In the genomic region with DNA sequence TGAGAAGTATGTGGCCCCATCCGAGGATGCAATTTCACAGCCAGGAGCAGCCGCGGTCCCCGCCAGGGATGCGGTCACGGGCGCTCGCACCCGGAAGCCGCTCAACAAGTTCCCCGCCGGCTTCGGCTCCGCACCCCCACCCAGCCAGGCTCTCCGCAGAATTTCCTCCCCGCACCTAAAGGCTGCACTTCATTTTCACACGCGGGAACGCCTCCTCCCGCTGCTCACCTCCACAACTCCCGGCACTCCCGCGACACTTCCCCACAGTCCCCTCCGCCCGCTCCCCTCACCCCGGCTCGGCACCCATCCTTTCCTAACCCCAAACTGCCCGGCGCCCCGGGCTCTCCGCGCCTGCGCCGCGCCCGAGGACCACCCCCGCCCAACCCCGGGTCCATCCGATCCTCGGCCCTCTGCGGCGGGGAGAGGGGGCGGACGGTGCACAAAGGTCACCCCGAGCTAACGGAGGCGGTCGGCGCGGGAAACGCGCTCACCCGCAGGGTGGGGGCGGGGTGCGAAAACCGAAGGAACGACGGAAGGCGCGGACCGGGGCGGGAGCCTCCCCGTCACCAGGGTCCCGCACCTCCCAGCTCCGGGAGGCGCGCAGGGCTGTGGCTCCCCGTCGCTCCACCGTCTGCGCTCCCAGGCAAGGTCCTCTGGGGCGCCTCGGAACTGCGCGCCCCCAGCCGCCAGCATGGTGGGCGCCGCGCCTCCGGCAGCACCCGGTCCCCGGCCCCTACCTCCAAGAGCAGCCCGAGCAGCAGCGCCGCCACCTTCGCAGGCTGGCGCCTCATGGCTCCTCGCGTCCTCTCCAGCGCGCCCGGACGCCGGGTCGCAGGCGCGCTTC, we compare ENCODE assay signal across 8 cellular contexts. TPM values are rescaled to one million over a fixed set of nuclear protein-coding genes. Genes with fewer than 3 reads are reported as not detected.
A peak's percentile ranks its signal among the peaks of the same experiment; 100 is the strongest.
DNase-seq lines count a peak whose midpoint lies in the region; ATAC-seq and TF ChIP-seq lines count a peak whose summit lies in the region.

No MANE protein-coding gene starts in this region.

- H3K36me3 ChIP-seq in HUES48 (ENCODE audit: control insufficient read depth, insufficient read depth, low read length) = no peaks in the 10 kb centered on the region
- H3K36me3 ChIP-seq in adipocyte (ENCODE audit: control insufficient read depth, insufficient read depth, low read length, severe bottlenecking) = no peaks in the 10 kb centered on the region

- peak overlapping the region; percentile 87 for H3K27ac ChIP-seq in HUES48 (ENCODE audit: low read depth, low read length)

- TF ChIP-seq CTCF in retinal pigment epithelial cell (conservative IDR thresholded peaks at IDR 0.05; ENCODE audit: low read depth, low read length) = no peak

- intact Hi-C loops in left ventricle myocardium superior (cut with micrococcal nuclease) = no loop called here

- H3K9me3 ChIP-seq in HUES48 (ENCODE audit: control insufficient read depth, insufficient read depth, low read length) (no peaks in the 10 kb centered on the region), adipocyte (ENCODE audit: control insufficient read depth, low read length) (no peaks in the 10 kb centered on the region)

- peak; percentile 33 for DNase-seq in DMS53 treated with DMSO at 0.1 percent for 48 hours (lab: John Stamatoyannopoulos, UW; ENCODE audit: unreplicated experiment)
- DNase-seq in SKM-1 (lab: John Stamatoyannopoulos, UW; ENCODE audit: unreplicated experiment) = peak; percentile 45
- peak; percentile 77 for DNase-seq in adipocyte (ENCODE audit: low read depth)
- peak; percentile 73 for DNase-seq in left ventricle myocardium superior
- DNase-seq in retinal pigment epithelial cell (ENCODE audit: low read depth) = no peak
- DNase-seq in GM19240 (ENCODE audit: insufficient read length, low spot score) = no peak

- peaks cover 51% of the 10 kb centered on the region for H3K4me1 ChIP-seq in HUES48 (ENCODE audit: control insufficient read depth, insufficient read depth, low read length)
- H3K4me1 ChIP-seq in adipocyte (ENCODE audit: control insufficient read depth, insufficient read depth, low read length) = peaks cover 41% of the 10 kb centered on the region

- H3K4me3 ChIP-seq in HUES48 (ENCODE audit: low read depth, low read length) = peak overlapping the region; percentile 93
- peak overlapping the region; percentile 93 for H3K4me3 ChIP-seq in adipocyte (ENCODE audit: low read length)
- H3K4me3 ChIP-seq in retinal pigment epithelial cell (ENCODE audit: low read length) = peak overlapping the region; percentile 80

- peak; percentile 17 for ATAC-seq in GM21390 (IDR thresholded peaks at IDR 0.05; ENCODE audit: unreplicated experiment)
- ATAC-seq in left ventricle myocardium superior = peak; percentile 57

- H3K9ac ChIP-seq in HUES48 (ENCODE audit: low read depth, low read length) (peak overlapping the region; percentile 85), adipocyte (ENCODE audit: low read length) (peak overlapping the region; percentile 90)

- peaks cover 5% of the 10 kb centered on the region for H3K27me3 ChIP-seq in HUES48 (ENCODE audit: control insufficient read depth, insufficient read depth, low read length)
- H3K27me3 ChIP-seq in adipocyte (replicated peaks; ENCODE audit: control insufficient read depth, insufficient read depth, low read length) = no peaks in the 10 kb centered on the region

RNA-seq across cellular contexts. Expression of a gene that starts 0.5 kb away (rescaled TPM):
- 23.4 TPM for total RNA-seq in left ventricle myocardium superior

Comparison
In these comparisons a context has a peak if more than half of its experiments do, and no peak if none do; other contexts are left out.
1. DNase-seq: peak in DMS53 treated with DMSO at 0.1 percent for 48 hours (single experiment), SKM-1 (single experiment), adipocyte (single experiment) and left ventricle myocardium superior (single experiment); none in retinal pigment epithelial cell (single experiment) and GM19240 (single experiment).
2. Peak in every context shown above with its lines, with median percentiles within 50 percentile points of each other: H3K4me3 ChIP-seq.